ENCODE assay signal across 15 cellular contexts in genomic region chr3:172307143-172307560, GRCh38.
DNase-seq lines count a peak whose midpoint lies in the region; ATAC-seq and TF ChIP-seq lines count a peak whose summit lies in the region.
"Had no signal": no experiment of that assay in that cellular context is flagged by ENCODE, and none has a peak within 500 bp of the region (broad histone marks: within the 10 kb centered on the region; RNA-seq: fewer than 3 reads in every experiment).

No MANE protein-coding gene starts in this region.

- intact Hi-C loops in stomach (cut with DNase I; ENCODE audit: low total_unique reads), result no loop called here

- H3K4me3 ChIP-seq in HUES48 (ENCODE audit: low read depth, low read length) (no peak overlapping the region), stomach (no peak overlapping the region)
- H3K4me3 ChIP-seq: skin epidermis had no signal

- TF ChIP-seq CTCF in stomach (IDR thresholded peaks at IDR 0.05), result no peak

- 59 to 78% (median 71%) methylated on average over 5 of the region's 5 CpGs for WGBS in stomach, 5 donors

- TF ChIP-seq POLR2A in stomach (IDR thresholded peaks at IDR 0.05) (no peak), GM18505 (IDR thresholded peaks at IDR 0.05; ENCODE audit: borderline replicate concordance, extremely low read depth, insufficient read depth, insufficient read length) (no peak)

- H3K4me1 Mint-ChIP-seq in activated CD4-positive, alpha-beta T cell treated with anti-CD3 and anti-CD28 coated beads, Interleukin-2, amount 10 ng/mL, durations not matched to agents 7 days and 5 days, result no peaks in the 10 kb centered on the region

- CTCF ChIA-PET in activated CD4-positive, alpha-beta T cell treated with anti-CD3 and anti-CD28 coated beads, Interleukin-2, amount 10 ng/mL, durations not matched to agents 7 days and 5 days (lab: Charles Lee), result interaction anchor here (1.3 to 1.7 kb wide), 2 partner anchors 11 to 25 kb away, joined by 4 read pairs; no protein-coding TSS in a partner anchor

- H3K9me3 ChIP-seq in HUES48 (ENCODE audit: control insufficient read depth, insufficient read depth, low read length), result no peaks in the 10 kb centered on the region
- H3K9me3 ChIP-seq in stomach, result no peaks in the 10 kb centered on the region

- H3K9me3 Mint-ChIP-seq in activated CD4-positive, alpha-beta T cell treated with anti-CD3 and anti-CD28 coated beads, Interleukin-2, amount 10 ng/mL, durations not matched to agents 7 days and 5 days, result no peaks in the 10 kb centered on the region
- H3K9me3 Mint-ChIP-seq: CD4-positive, alpha-beta memory T cell; natural killer cell had no signal

- peak; percentile 18 for DNase-seq in brain pericyte (ENCODE audit: low read depth, low spot score)
- DNase-seq in islet precursor cell, result peak; percentile 66
- DNase-seq in stomach, result no peak
- no peak for DNase-seq in activated CD4-positive, alpha-beta T cell treated with anti-CD3 and anti-CD28 coated beads, Interleukin-2, amount 10 ng/mL, durations not matched to agents 7 days and 5 days
- DNase-seq: CD4-positive, alpha-beta memory T cell; kidney; natural killer cell; NCI-H1436; NCI-H524; T-helper 1 cell had no signal

- peak overlapping the region; percentile 24 for H3K27ac ChIP-seq in HUES48 (ENCODE audit: low read depth, low read length)
- H3K27ac ChIP-seq in stomach, result peak overlapping the region in 3 of 5 donors; percentile 9 to 25 (median 10)
- H3K27ac ChIP-seq: skin epidermis had no signal

- no peak for TF ChIP-seq EP300 in stomach (IDR thresholded peaks at IDR 0.05)

- POLR2A ChIA-PET in activated CD4-positive, alpha-beta T cell treated with anti-CD3 and anti-CD28 coated beads, Interleukin-2, amount 10 ng/mL, durations not matched to agents 7 days and 5 days (lab: Charles Lee), result no interaction called here

- H3K4me3 Mint-ChIP-seq in activated CD4-positive, alpha-beta T cell treated with anti-CD3 and anti-CD28 coated beads, Interleukin-2, amount 10 ng/mL, durations not matched to agents 7 days and 5 days, result no peak overlapping the region
- H3K4me3 Mint-ChIP-seq: CD4-positive, alpha-beta memory T cell; natural killer cell had no signal

- H3K27ac Mint-ChIP-seq in activated CD4-positive, alpha-beta T cell treated with anti-CD3 and anti-CD28 coated beads, Interleukin-2, amount 10 ng/mL, durations not matched to agents 7 days and 5 days, result no peak overlapping the region

- H3K36me3 ChIP-seq in HUES48 (ENCODE audit: control insufficient read depth, insufficient read depth, low read length), result peaks cover 51% of the 10 kb centered on the region
- peaks cover 20 to 60% (median 54%) of the 10 kb centered on the region in 4 donors for H3K36me3 ChIP-seq in stomach

- H3K9ac ChIP-seq in HUES48 (ENCODE audit: low read depth, low read length), result no peak overlapping the region

- H3K27me3 ChIP-seq in HUES48 (ENCODE audit: control insufficient read depth, insufficient read depth, low read length), result no peaks in the 10 kb centered on the region
- H3K27me3 ChIP-seq in stomach, result no peaks in the 10 kb centered on the region

- peaks cover 4% of the 10 kb centered on the region for H3K36me3 Mint-ChIP-seq in activated CD4-positive, alpha-beta T cell treated with anti-CD3 and anti-CD28 coated beads, Interleukin-2, amount 10 ng/mL, durations not matched to agents 7 days and 5 days (ENCODE audit: low read depth)

- no peaks in the 10 kb centered on the region for H3K27me3 Mint-ChIP-seq in activated CD4-positive, alpha-beta T cell treated with anti-CD3 and anti-CD28 coated beads, Interleukin-2, amount 10 ng/mL, durations not matched to agents 7 days and 5 days
- H3K27me3 Mint-ChIP-seq: CD4-positive, alpha-beta memory T cell had no signal

- H3K4me1 ChIP-seq in HUES48 (ENCODE audit: control insufficient read depth, insufficient read depth, low read length) (no peaks in the 10 kb centered on the region), stomach (peaks cover 0 to 21% (median 14%) of the 10 kb centered on the region in 4 donors)

- ATAC-seq in GM18505 (IDR thresholded peaks at IDR 0.05; ENCODE audit: unreplicated experiment) (no peak), HG03039 (IDR thresholded peaks at IDR 0.05; ENCODE audit: unreplicated experiment) (no peak)
- ATAC-seq: activated CD4-positive, CD25-positive, alpha-beta regulatory T cell treated with anti-CD3 and anti-CD28 coated beads, Interleukin-2, amount 50 U/mL, for 24 hours; natural killer cell had no signal

Comparison
In these comparisons a context has a peak if more than half of its experiments do, and no peak if none do; other contexts are left out.
1. DNase-seq: peak in brain pericyte (single experiment) and islet precursor cell (single experiment); none in stomach (single experiment) and activated CD4-positive, alpha-beta T cell treated with anti-CD3 and anti-CD28 coated beads, Interleukin-2, amount 10 ng/mL, durations not matched to agents 7 days and 5 days (single experiment).